In the genomic region with DNA sequence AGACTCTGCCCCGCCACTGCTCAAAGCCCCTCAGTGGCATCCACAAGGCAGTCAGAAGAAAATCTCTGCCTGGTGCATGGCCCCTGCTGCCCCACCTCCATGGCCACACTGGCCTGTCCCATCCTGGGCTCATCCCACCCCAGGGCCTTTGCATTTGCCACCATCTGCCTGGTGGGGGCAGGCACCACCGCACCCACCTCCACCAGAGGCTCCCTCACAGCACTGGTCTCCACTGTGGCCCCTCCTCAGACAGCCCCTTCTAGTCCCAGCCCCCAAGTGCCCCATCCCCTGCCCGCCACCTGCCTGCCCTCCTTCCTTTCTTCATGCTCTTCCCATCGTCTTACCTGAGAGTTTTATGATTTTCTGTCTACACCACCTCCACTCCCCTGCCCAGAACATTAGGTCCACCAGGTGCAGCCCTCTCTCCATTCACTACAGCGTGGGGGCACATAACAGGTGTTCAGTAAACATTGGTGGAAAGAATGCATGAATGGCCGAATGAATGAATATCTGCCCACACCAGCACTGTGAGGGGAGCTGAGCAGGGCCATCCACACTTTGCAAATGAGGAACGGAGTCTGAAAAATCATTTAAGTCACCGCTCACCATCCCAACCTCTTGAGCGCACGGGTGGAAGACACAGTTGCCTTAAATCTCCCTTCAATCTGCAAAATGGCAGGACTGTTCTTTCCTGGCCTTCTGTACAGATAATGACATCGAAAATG, we compare ENCODE assay signal across 9 cellular contexts. TPM values are rescaled to one million over a fixed set of nuclear protein-coding genes. Genes with fewer than 3 reads are reported as not detected.
A peak's percentile ranks its signal among the peaks of the same experiment; 100 is the strongest.
DNase-seq lines count a peak whose midpoint lies in the region; TF ChIP-seq lines count a peak whose summit lies in the region.
"Had no signal": no experiment of that assay in that cellular context is flagged by ENCODE, and none has a peak within 500 bp of the region (broad histone marks: within the 10 kb centered on the region; RNA-seq: fewer than 3 reads in every experiment).

No MANE protein-coding gene starts in this region.

- H3K79me2 ChIP-seq in SU-DHL-6 (ENCODE audit: insufficient read depth, low read length), result peaks cover 26% of the 10 kb centered on the region; the same call in 1 of the 2 replicates

- H3K9ac ChIP-seq in SU-DHL-6 (ENCODE audit: low read length), result peak overlapping the region; percentile 89
- peak overlapping the region in 1 of 5 donors; percentile 89 for H3K9ac ChIP-seq in subcutaneous abdominal adipose tissue (ENCODE audit: low read length in 5 of 5)

- H3F3A ChIP-seq in SU-DHL-6 (ENCODE audit: insufficient read depth), result peaks cover 76% of the 10 kb centered on the region

- H3K27ac ChIP-seq in SU-DHL-6 (ENCODE audit: low read depth, low read length) (peak overlapping the region; percentile 97), subcutaneous abdominal adipose tissue (ENCODE audit: low read depth, low read length) (peak overlapping the region; percentile 59), SJCRH30 (no peak overlapping the region)
- H3K27ac ChIP-seq: Peyer's patch had no signal

- H3K27me3 ChIP-seq in SU-DHL-6 (ENCODE audit: low read length) (no peaks in the 10 kb centered on the region), subcutaneous abdominal adipose tissue (ENCODE audit: control insufficient read depth in 5 of 5, insufficient read depth in 4 of 5, low read length in 5 of 5) (no peaks in the 10 kb centered on the region), SJCRH30 (peaks cover 3% of the 10 kb centered on the region; the same call in 1 of the 2 replicates)
- H3K27me3 ChIP-seq: Peyer's patch had no signal

- TF ChIP-seq CTCF in SU-DHL-6 (IDR thresholded peaks at IDR 0.05; ENCODE audit: insufficient read depth, low read length, poor library complexity, severe bottlenecking), result no peak

- H3K4me1 ChIP-seq in subcutaneous abdominal adipose tissue (ENCODE audit: control insufficient read depth in 5 of 5, insufficient read depth in 5 of 5, low read length in 5 of 5), result peaks cover 0 to 27% (median 21%) of the 10 kb centered on the region in 5 donors
- peaks cover 8% of the 10 kb centered on the region for H3K4me1 ChIP-seq in SJCRH30

- DNase-seq in activated CD4-positive, alpha-beta T cell treated with anti-CD3 and anti-CD28 coated beads for 48 hours, result peak; percentile 11
- no peak for DNase-seq in activated CD4-positive, alpha-beta T cell treated with anti-CD3 and anti-CD28 coated beads for 4 hours
- peak; percentile 8 for DNase-seq in fibroblast of peridontal ligament (ENCODE audit: extremely low read depth)
- DNase-seq in SJCRH30, result no peak
- no peak for DNase-seq in cerebellum (ENCODE audit: low spot score)
- no peak for DNase-seq in stimulated activated CD4-positive, alpha-beta T cell treated with anti-CD3 and anti-CD28 coated beads, Interleukin-2, amount 100 ng/mL, for 48 hours

- H3K36me3 ChIP-seq in SU-DHL-6 (ENCODE audit: low read length) (no peaks in the 10 kb centered on the region), subcutaneous abdominal adipose tissue (ENCODE audit: control insufficient read depth in 5 of 5, insufficient read depth in 5 of 5, low read length in 5 of 5) (peaks cover 0 to 12% (median 0%) of the 10 kb centered on the region in 5 donors), SJCRH30 (no peaks in the 10 kb centered on the region)
- H3K36me3 ChIP-seq: Peyer's patch had no signal

- no peaks in the 10 kb centered on the region for H4K20me1 ChIP-seq in SU-DHL-6 (ENCODE audit: low read depth, low read length)

- H3K4me3 ChIP-seq in SU-DHL-6 (ENCODE audit: insufficient read depth, low read length, poor library complexity, severe bottlenecking), result peak overlapping the region; percentile 88
- H3K4me3 ChIP-seq in subcutaneous abdominal adipose tissue (ENCODE audit: low read depth in 1 of 5, low read length in 5 of 5), result peak overlapping the region in 1 of 5 donors; percentile 78
- no peak overlapping the region for H3K4me3 ChIP-seq in SJCRH30

- H2AFZ ChIP-seq in SU-DHL-6 (ENCODE audit: low read depth, low read length, severe bottlenecking), result no peak overlapping the region

- H3K9me2 ChIP-seq in SU-DHL-6 (replicated peaks; ENCODE audit: insufficient read depth, low read length), result no peaks in the 10 kb centered on the region

- peak overlapping the region; percentile 89 for H3K4me2 ChIP-seq in SU-DHL-6 (ENCODE audit: low read depth, low read length, poor library complexity, severe bottlenecking)

- H3K9me3 ChIP-seq in SU-DHL-6 (ENCODE audit: insufficient read depth, low read length) (no peaks in the 10 kb centered on the region), subcutaneous abdominal adipose tissue (ENCODE audit: control insufficient read depth in 5 of 5, low read length in 5 of 5) (no peaks in the 10 kb centered on the region), SJCRH30 (replicated peaks) (no peaks in the 10 kb centered on the region)
- H3K9me3 ChIP-seq: Peyer's patch had no signal

RNA-seq across cellular contexts. Expression of gene PRDM15, which starts 2.1 kb away (rescaled TPM):
- total RNA-seq in SJCRH30 (2014; rRNA removed; shearing (Covaris generic)), result 5.6 and 6.1 TPM in 2 replicates
- total RNA-seq in cerebellum, result 8.2 TPM

Comparison
In these comparisons a context has a peak if more than half of its experiments do, and no peak if none do; other contexts are left out.
1. DNase-seq: peak in activated CD4-positive, alpha-beta T cell treated with anti-CD3 and anti-CD28 coated beads for 48 hours (single experiment) and fibroblast of peridontal ligament (single experiment); none in activated CD4-positive, alpha-beta T cell treated with anti-CD3 and anti-CD28 coated beads for 4 hours (0 of 2), SJCRH30 (0 of 2), cerebellum (single experiment) and stimulated activated CD4-positive, alpha-beta T cell treated with anti-CD3 and anti-CD28 coated beads, Interleukin-2, amount 100 ng/mL, for 48 hours (0 of 2).